ENCODE assay signal across 14 cellular contexts in genomic region chr3:194758716-194759115, GRCh38.
DNase-seq lines count a peak whose midpoint lies in the region; TF ChIP-seq lines count a peak whose summit lies in the region.
"Had no signal": no experiment of that assay in that cellular context is flagged by ENCODE, and none has a peak within 500 bp of the region (broad histone marks: within the 10 kb centered on the region; RNA-seq: fewer than 3 reads in every experiment).

No MANE protein-coding gene starts in this region.

- no peaks in the 10 kb centered on the region for H3K9me3 ChIP-seq in breast epithelium
- H3K9me3 ChIP-seq: BLaER1 treated with 17β-estradiol and CSF1 and Interleukin-3, amounts not matched to agents 10 nM and 100 nM; HAP-1 had no signal

- peaks cover 10 to 15% of the 10 kb centered on the region in 2 donors for H3K4me1 ChIP-seq in breast epithelium
- H3K4me1 ChIP-seq: HAP-1 had no signal

- no peak overlapping the region for H3K27ac Mint-ChIP-seq in MCF 10A (ENCODE audit: low read depth, unreplicated experiment)
- H3K27ac Mint-ChIP-seq: B cell; CD8-positive, alpha-beta T cell had no signal

- POLR2A ChIA-PET in MCF 10A (lab: Yijun Ruan, JAX) = no interaction called here

- CTCF ChIA-PET in MCF 10A (lab: Yijun Ruan, JAX) = no interaction called here

- no peak for TF ChIP-seq CTCF in breast epithelium (IDR thresholded peaks at IDR 0.05)
- TF ChIP-seq CTCF in MCF 10A (IDR thresholded peaks at IDR 0.05; ENCODE audit: unreplicated experiment) = no peak

- H3K27me3 ChIP-seq in breast epithelium = no peaks in the 10 kb centered on the region
- H3K27me3 ChIP-seq: BLaER1 treated with 17β-estradiol and CSF1 and Interleukin-3, amounts not matched to agents 10 nM and 100 nM had no signal

- peaks cover 11% of the 10 kb centered on the region for H3K27me3 Mint-ChIP-seq in MCF 10A (ENCODE audit: insufficient read depth, unreplicated experiment)

- DNase-seq in breast epithelium (ENCODE audit: low spot score in 2 of 2) (no peak), MCF 10A (ENCODE audit: unreplicated experiment) (no peak), DMS 273 treated with DMSO at 0.1 percent for 48 hours (lab: John Stamatoyannopoulos, UW) (peak; percentile 23), mesenteric fat pad (ENCODE audit: low spot score) (peak; percentile 59), NCI-H748 treated with DMSO at 0.1 percent for 48 hours (lab: John Stamatoyannopoulos, UW) (no peak)
- no peak for DNase-seq in activated T-cell treated with anti-CD3 and anti-CD28 coated beads, Interleukin-2, amount 50 U/mL, for 1 hour
- DNase-seq: 8988T; Calu3; CD8-positive, alpha-beta T cell; GM23248 had no signal

- H3K4me3 ChIP-seq in breast epithelium = no peak overlapping the region
- H3K4me3 ChIP-seq: BLaER1 treated with 17β-estradiol and CSF1 and Interleukin-3, amounts not matched to agents 10 nM and 100 nM; GM23248; HAP-1 had no signal

- no peaks in the 10 kb centered on the region for H3K4me1 Mint-ChIP-seq in MCF 10A (ENCODE audit: insufficient read depth, unreplicated experiment)

- no peaks in the 10 kb centered on the region for H3K36me3 ChIP-seq in breast epithelium
- H3K36me3 ChIP-seq: BLaER1 treated with 17β-estradiol and CSF1 and Interleukin-3, amounts not matched to agents 10 nM and 100 nM; HAP-1 had no signal

- BruUV-seq in MCF 10A (replicated peaks; lab: Mats Ljungman, UMichigan) = no TSS peak

- H3K4me3 Mint-ChIP-seq in MCF 10A (ENCODE audit: unreplicated experiment) = no peak overlapping the region
- H3K4me3 Mint-ChIP-seq: B cell; CD8-positive, alpha-beta T cell had no signal

- no peaks in the 10 kb centered on the region for H3K9me3 Mint-ChIP-seq in MCF 10A (ENCODE audit: unreplicated experiment)
- H3K9me3 Mint-ChIP-seq: CD8-positive, alpha-beta T cell had no signal

- no peak for TF ChIP-seq POLR2A in breast epithelium (IDR thresholded peaks at IDR 0.05)

- H3K36me3 Mint-ChIP-seq in MCF 10A (ENCODE audit: insufficient read depth, unreplicated experiment) = no peaks in the 10 kb centered on the region
- H3K36me3 Mint-ChIP-seq: CD8-positive, alpha-beta T cell had no signal

- H3K27ac ChIP-seq in breast epithelium = peak overlapping the region; percentile 83 to 91
- H3K27ac ChIP-seq in temporal lobe (ENCODE audit: low read depth, low read length) = peak overlapping the region; percentile 57
- H3K27ac ChIP-seq: BLaER1 treated with 17β-estradiol and CSF1 and Interleukin-3, amounts not matched to agents 10 nM and 100 nM; GM23248 had no signal

- intact Hi-C loops in breast epithelium (cut with DNase I; ENCODE audit: low total_unique reads) (no loop called here), MCF 10A (cut with micrococcal nuclease) (no loop called here)

Comparison
In these comparisons a context has a peak if more than half of its experiments do, and no peak if none do; other contexts are left out.
1. DNase-seq: peak in DMS 273 treated with DMSO at 0.1 percent for 48 hours (single experiment) and mesenteric fat pad (single experiment); none in breast epithelium (0 of 2), MCF 10A (single experiment), NCI-H748 treated with DMSO at 0.1 percent for 48 hours (single experiment) and activated T-cell treated with anti-CD3 and anti-CD28 coated beads, Interleukin-2, amount 50 U/mL, for 1 hour (single experiment).